ENCODE assay signal across 2 cellular contexts in the genomic region with DNA sequence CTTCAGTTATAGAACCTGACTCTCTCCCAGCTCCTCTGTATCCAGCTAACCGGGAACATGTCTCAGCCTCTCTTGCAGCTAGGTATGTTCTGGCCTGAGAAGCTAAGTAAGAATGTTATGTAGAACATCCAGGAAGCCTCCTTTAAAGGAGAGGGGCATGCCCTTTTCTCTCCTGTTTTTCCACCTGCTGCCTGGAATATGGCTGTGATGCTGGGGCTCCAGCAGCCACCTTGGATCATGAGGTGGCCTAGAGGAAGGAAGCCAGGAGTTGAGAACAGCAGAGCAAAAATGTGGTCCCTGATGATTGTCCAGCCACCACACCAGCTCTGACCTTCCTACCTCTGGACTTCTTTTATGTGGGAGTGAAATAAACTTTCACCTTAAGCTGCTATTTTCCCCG.
TF ChIP-seq lines count a peak whose summit lies in the region.

No MANE protein-coding gene starts in this region.

TF ChIP-seq in IMR-90, 13 proteins besides CTCF, POLR2A, EP300 and RAD21 (continued from another document):
- TF ChIP-seq CEBPB (IDR thresholded peaks at IDR 0.05; ENCODE audit: low read depth, low read length) (no peak), CHD1 (IDR thresholded peaks at IDR 0.05; ENCODE audit: low read depth, low read length) (no peak), MXI1 (IDR thresholded peaks at IDR 0.05; ENCODE audit: borderline replicate concordance, low read depth, low read length) (no peak), BHLHE40 (IDR thresholded peaks at IDR 0.05; ENCODE audit: low read depth, low read length) (no peak), SMC3 (IDR thresholded peaks at IDR 0.05; ENCODE audit: low read depth, low read length) (no peak), MAZ (IDR thresholded peaks at IDR 0.05; ENCODE audit: borderline replicate concordance, low read depth, low read length) (no peak), FOS (IDR thresholded peaks at IDR 0.05; ENCODE audit: low read depth, low read length) (no peak), MAFK (IDR thresholded peaks at IDR 0.05; ENCODE audit: low read depth, low read length) (no peak), RFX5 (IDR thresholded peaks at IDR 0.05; ENCODE audit: low read depth, low read length) (no peak), NFE2L2 (IDR thresholded peaks at IDR 0.05; ENCODE audit: low read depth, low read length) (no peak)
- TF ChIP-seq, protein P1, sequence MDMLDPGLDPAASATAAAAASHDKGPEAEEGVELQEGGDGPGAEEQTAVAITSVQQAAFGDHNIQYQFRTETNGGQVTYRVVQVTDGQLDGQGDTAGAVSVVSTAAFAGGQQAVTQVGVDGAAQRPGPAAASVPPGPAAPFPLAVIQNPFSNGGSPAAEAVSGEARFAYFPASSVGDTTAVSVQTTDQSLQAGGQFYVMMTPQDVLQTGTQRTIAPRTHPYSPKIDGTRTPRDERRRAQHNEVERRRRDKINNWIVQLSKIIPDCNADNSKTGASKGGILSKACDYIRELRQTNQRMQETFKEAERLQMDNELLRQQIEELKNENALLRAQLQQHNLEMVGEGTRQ (IDR thresholded peaks at IDR 0.05; ENCODE audit: low read depth, low read length): no peak
- TF ChIP-seq, protein P2, sequence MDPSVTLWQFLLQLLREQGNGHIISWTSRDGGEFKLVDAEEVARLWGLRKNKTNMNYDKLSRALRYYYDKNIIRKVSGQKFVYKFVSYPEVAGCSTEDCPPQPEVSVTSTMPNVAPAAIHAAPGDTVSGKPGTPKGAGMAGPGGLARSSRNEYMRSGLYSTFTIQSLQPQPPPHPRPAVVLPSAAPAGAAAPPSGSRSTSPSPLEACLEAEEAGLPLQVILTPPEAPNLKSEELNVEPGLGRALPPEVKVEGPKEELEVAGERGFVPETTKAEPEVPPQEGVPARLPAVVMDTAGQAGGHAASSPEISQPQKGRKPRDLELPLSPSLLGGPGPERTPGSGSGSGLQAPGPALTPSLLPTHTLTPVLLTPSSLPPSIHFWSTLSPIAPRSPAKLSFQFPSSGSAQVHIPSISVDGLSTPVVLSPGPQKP (IDR thresholded peaks at IDR 0.05; ENCODE audit: borderline replicate concordance, low read depth, low read length): no peak

TF ChIP-seq in H1, 55 proteins besides CTCF, POLR2A, EP300 and RAD21:
- TF ChIP-seq, protein P1 (IDR thresholded peaks at IDR 0.05; ENCODE audit: low read length): no peak
- TF ChIP-seq KDM1A (IDR thresholded peaks at IDR 0.05; ENCODE audit: borderline replicate concordance, low read length): peak; percentile 76; the same call in 1 of the 2 replicates
